7 cellular contexts compared by ENCODE assay signal in genomic region chr1:149275802-149276201, GRCh38.
DNase-seq lines count a peak whose midpoint lies in the region; ATAC-seq, FAIRE-seq and TF ChIP-seq lines count a peak whose summit lies in the region.
"Not testable (repeated sequence)": the region's sequence is repeated elsewhere in the genome, so short reads cannot be mapped to it uniquely, and the experiment has no call there.

No MANE protein-coding gene starts in this region.

- not testable (repeated sequence) for H4K20me1 ChIP-seq in K562 (replicated peaks; ENCODE audit: control insufficient read depth, insufficient read depth, low read length)

- H3K27ac Mint-ChIP-seq in naive B cell; stimulated activated memory B cell treated with anti-CD40 and anti-IgM and Interleukin-4, amounts not matched to agents 10 μg/mL and 1 μg/mL and 100 μg/mL, for 72 hours: not testable (repeated sequence)

- not testable (repeated sequence) for H2AFZ ChIP-seq in K562 (ENCODE audit: low read depth, low read length)

- FAIRE-seq in K562 (lab: Jason Lieb, UNC) = peak; percentile 78

- H3K9me1 ChIP-seq in K562 (ENCODE audit: control insufficient read depth, insufficient read depth, low read length) = not testable (repeated sequence)

- intact Hi-C loops in K562 (cut with micrococcal nuclease); heart left ventricle (cut with DNase I); lower lobe of right lung (cut with DNase I); upper lobe of right lung (cut with DNase I): not testable (repeated sequence)

- H3K4me1 ChIP-seq in K562 (replicated peaks in 1 of 2; ENCODE audit: control insufficient read depth in 2 of 2, insufficient read depth in 2 of 2, low read length in 2 of 2); heart left ventricle; lower lobe of right lung; upper lobe of right lung: not testable (repeated sequence)

- H3K9ac ChIP-seq in K562 (ENCODE audit: insufficient read depth in 1 of 2, low read depth in 2 of 2, low read length in 2 of 2) = not testable (repeated sequence)

- H3K79me2 ChIP-seq in K562 (ENCODE audit: control insufficient read depth, insufficient read depth, low read length) = not testable (repeated sequence)

- TF ChIP-seq RAD21 in K562 (CRISPR knock-in tag; conservative IDR thresholded peaks at IDR 0.05 in 1 of 2, IDR thresholded peaks at IDR 0.05 in 1 of 2) = not testable (repeated sequence)

- not testable (repeated sequence) for H3K9me3 ChIP-seq in K562 (replicated peaks; ENCODE audit: control insufficient read depth, insufficient read depth, low read depth, low read length); heart left ventricle; lower lobe of right lung; upper lobe of right lung

- WGBS in K562 (ENCODE audit: insufficient coverage, low coverage, missing lambda C conversion rate) = no CpG with 5 or more reads among the region's 6 CpGs
- no CpG with 5 or more reads among the region's 6 CpGs for WGBS in heart left ventricle, 4 donors

- not testable (repeated sequence) for TF ChIP-seq CTCF in K562 (IDR thresholded peaks at IDR 0.05 in 2 of 3, conservative IDR thresholded peaks at IDR 0.05 in 1 of 3; ENCODE audit: insufficient read depth in 2 of 3, low read depth in 1 of 3, low read length in 3 of 3); heart left ventricle (IDR thresholded peaks at IDR 0.05); lower lobe of right lung (IDR thresholded peaks at IDR 0.05); upper lobe of right lung (IDR thresholded peaks at IDR 0.05)

- not testable (repeated sequence) for H3K4me3 Mint-ChIP-seq in naive B cell; stimulated activated memory B cell treated with anti-CD40 and anti-IgM and Interleukin-4, amounts not matched to agents 10 μg/mL and 1 μg/mL and 100 μg/mL, for 72 hours

- DNase-seq in K562 (ENCODE audit: extremely low read depth in 1 of 4, low spot score in 3 of 4); heart left ventricle; left lobe of liver (ENCODE audit: low spot score); lower lobe of right lung; naive B cell; upper lobe of right lung: not testable (repeated sequence)

- H3K4me2 ChIP-seq in K562 (ENCODE audit: insufficient read depth, low read length) = not testable (repeated sequence)

- H3K4me3 ChIP-seq in K562, heart left ventricle, lower lobe of right lung, upper lobe of right lung: not testable (repeated sequence)

- H3K9me3 Mint-ChIP-seq in naive B cell; stimulated activated memory B cell treated with anti-CD40 and anti-IgM and Interleukin-4, amounts not matched to agents 10 μg/mL and 1 μg/mL and 100 μg/mL, for 72 hours: not testable (repeated sequence)

- CTCF ChIA-PET in K562 (lab: Yijun Ruan, JAX; ENCODE audit: low intra/inter-chr PET ratio) = not testable (repeated sequence)

- ATAC-seq in K562 (peak; percentile 87), heart left ventricle (peak in 3 of 4 donors; percentile 26 to 51 (median 44)), left lobe of liver (peak; percentile 34), lower lobe of right lung (peak; percentile 64 to 68), naive B cell (ENCODE audit: low read depth in 2 of 2) (peak; percentile 77 to 84), upper lobe of right lung (peak; percentile 86)
- ATAC-seq in stimulated activated memory B cell treated with anti-CD40 and anti-IgM and Interleukin-4, amounts not matched to agents 10 μg/mL and 1 μg/mL and 100 μg/mL, for 72 hours = peak; percentile 47

- H3K36me3 Mint-ChIP-seq in naive B cell; stimulated activated memory B cell treated with anti-CD40 and anti-IgM and Interleukin-4, amounts not matched to agents 10 μg/mL and 1 μg/mL and 100 μg/mL, for 72 hours: not testable (repeated sequence)

- POLR2A ChIA-PET in K562 (lab: Yijun Ruan, JAX) = not testable (repeated sequence)

- not testable (repeated sequence) for TF ChIP-seq POLR2A in K562 (conservative IDR thresholded peaks at IDR 0.05); heart left ventricle (IDR thresholded peaks at IDR 0.05)

- in situ Hi-C loops in K562 (cut with MboI) = not testable (repeated sequence)

- H3K27ac ChIP-seq in K562 (ENCODE audit: extremely low read depth, low read depth, low read length); heart left ventricle; lower lobe of right lung; upper lobe of right lung: not testable (repeated sequence)

- BruUV-seq in K562 (replicated peaks; lab: Mats Ljungman, UMichigan) = not testable (repeated sequence)

- TF ChIP-seq EP300 in K562 (IDR thresholded peaks at IDR 0.05; ENCODE audit: low read length) = not testable (repeated sequence)

- not testable (repeated sequence) for H3K4me1 Mint-ChIP-seq in naive B cell; stimulated activated memory B cell treated with anti-CD40 and anti-IgM and Interleukin-4, amounts not matched to agents 10 μg/mL and 1 μg/mL and 100 μg/mL, for 72 hours

- not testable (repeated sequence) for H3K36me3 ChIP-seq in K562 (ENCODE audit: control insufficient read depth, insufficient read depth, low read length); heart left ventricle; lower lobe of right lung; upper lobe of right lung

- not testable (repeated sequence) for H3K27me3 ChIP-seq in K562 (ENCODE audit: control insufficient read depth in 2 of 2, insufficient read depth in 2 of 2, low read length in 2 of 2); heart left ventricle; lower lobe of right lung (ENCODE audit: low read depth); upper lobe of right lung

- not testable (repeated sequence) for H3K27me3 Mint-ChIP-seq in naive B cell; stimulated activated memory B cell treated with anti-CD40 and anti-IgM and Interleukin-4, amounts not matched to agents 10 μg/mL and 1 μg/mL and 100 μg/mL, for 72 hours

Comparison
In these comparisons a context has a peak if more than half of its experiments do, and no peak if none do; other contexts are left out.
1. ATAC-seq: peak in every context shown above with its lines; median percentile 87 in K562; 86 in upper lobe of right lung; 80 in naive B cell; 66 in lower lobe of right lung; 47 in stimulated activated memory B cell treated with anti-CD40 and anti-IgM and Interleukin-4, amounts not matched to agents 10 μg/mL and 1 μg/mL and 100 μg/mL, for 72 hours; 44 in heart left ventricle; 34 in left lobe of liver.